18 cellular contexts compared by ENCODE assay signal in genomic region chr11:65174571-65175010, GRCh38. TPM values are rescaled to one million over a fixed set of nuclear protein-coding genes. Genes with fewer than 3 reads are reported as not detected.
"Had no signal": no experiment of that assay in that cellular context is flagged by ENCODE, and none has a peak within 500 bp of the region (broad histone marks: within the 10 kb centered on the region; RNA-seq: fewer than 3 reads in every experiment).

No MANE protein-coding gene starts in this region.

RNA-seq across cellular contexts. Expression of gene SPDYC, which starts 4.6 kb away (rescaled TPM):
- total RNA-seq: activated B cell treated with CpG ODN at 0.5 μM for 24 hours; activated CD8-positive, alpha-beta memory T cell treated with anti-CD3 and anti-CD28 coated beads, Interleukin-2, amount 10 ng/mL, durations not matched to agents 7 days and 5 days; activated CD8-positive, alpha-beta T cell treated with anti-CD3 and anti-CD28 coated beads for 36 hours; activated T-helper 2 cell treated with anti-CD3 and anti-CD28 coated beads, Interferon-gamma antibody, Interleukin-2, Interleukin-4, amounts not matched to agents 10 μg/mL and 5 μg/mL and 100 μg/mL, durations not matched to agents 14 hours and 24 hours and 36 hours; esophagus squamous epithelium; gastrocnemius medialis; lower leg skin; naive thymus-derived CD8-positive, alpha-beta T cell; neural crest cell; pancreas; prostate gland; sigmoid colon; smooth muscle cell; stomach; T-helper 2 cell treated with Interferon-gamma antibody and Interleukin-4, amounts not matched to agents 100 ng/mL and 5 ng/mL, for 36 hours; thyroid gland; ureter had no signal
- polyA plus RNA-seq: keratinocyte; naive thymus-derived CD8-positive, alpha-beta T cell; sigmoid colon; smooth muscle cell; stomach had no signal
